ENCODE assay signal across 20 cellular contexts in the genomic region with DNA sequence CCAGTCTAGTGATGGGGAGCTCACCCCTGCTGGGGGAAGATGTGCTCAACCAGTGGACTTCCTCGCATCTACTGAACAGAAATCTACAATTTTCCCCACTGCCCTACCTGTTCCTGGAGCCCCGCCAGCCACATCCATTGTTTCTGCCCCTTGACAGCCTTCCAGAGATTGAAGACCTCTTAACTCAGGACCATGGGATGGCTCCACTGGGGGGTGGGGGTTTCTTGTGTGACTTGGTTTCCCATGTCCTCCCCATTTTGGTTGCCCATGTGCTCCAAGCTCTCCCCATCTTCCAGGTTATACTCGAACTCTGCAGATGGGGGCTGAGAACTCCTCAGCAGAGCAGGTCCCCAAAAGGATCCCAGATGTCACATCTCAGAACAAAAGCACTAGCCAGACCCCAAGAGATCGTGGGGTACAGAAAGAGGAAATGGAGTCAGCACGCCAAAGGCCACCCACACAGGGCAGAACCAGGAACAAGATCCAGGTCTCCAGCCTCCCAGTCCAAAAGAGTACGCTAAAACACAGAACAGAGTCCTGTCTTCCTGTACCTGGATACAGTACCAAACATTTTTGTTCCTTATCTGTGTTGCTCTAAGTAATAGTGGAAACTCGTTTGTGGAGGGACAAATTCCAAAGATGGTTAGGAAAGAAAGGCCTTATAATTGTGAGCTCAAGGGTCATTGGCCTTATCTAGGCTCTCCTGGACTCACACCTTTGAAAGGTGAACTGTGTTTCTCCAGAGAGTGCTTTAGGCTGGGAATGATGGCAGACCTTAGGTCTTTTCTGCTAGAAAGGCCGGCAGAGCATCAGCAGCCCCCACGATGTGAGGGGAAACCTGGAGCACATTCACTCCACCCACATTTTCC. TPM values are rescaled to one million over a fixed set of nuclear protein-coding genes. Genes with fewer than 3 reads are reported as not detected.
DNase-seq lines count a peak whose midpoint lies in the region; ATAC-seq, FAIRE-seq and TF ChIP-seq lines count a peak whose summit lies in the region.
"Had no signal": no experiment of that assay in that cellular context is flagged by ENCODE, and none has a peak within 500 bp of the region (broad histone marks: within the 10 kb centered on the region; RNA-seq: fewer than 3 reads in every experiment).

No MANE protein-coding gene starts in this region.

- no peak overlapping the region for H3K18ac ChIP-seq in H1 (ENCODE audit: extremely low read depth, low read length)

- no peak overlapping the region for H2BK12ac ChIP-seq in H1 (ENCODE audit: low read depth, low read length)

- ATAC-seq in GM18909 (IDR thresholded peaks at IDR 0.05; ENCODE audit: poor library complexity, unreplicated experiment) (no peak), HG03039 (IDR thresholded peaks at IDR 0.05; ENCODE audit: unreplicated experiment) (no peak)
- ATAC-seq: activated CD8-positive, alpha-beta T cell treated with anti-CD3 and anti-CD28 coated beads for 36 hours; pancreas had no signal

- H2AFZ ChIP-seq in H1 (ENCODE audit: low read length): no peak overlapping the region

- H3K27me3 ChIP-seq in H1 (replicated peaks in 1 of 4; ENCODE audit: control insufficient read depth in 3 of 4, extremely low read depth in 1 of 4, insufficient read depth in 3 of 4, low read length in 3 of 4) (no peaks in the 10 kb centered on the region), mucosa of rectum (ENCODE audit: control insufficient read depth in 2 of 2, insufficient read depth in 2 of 2, low read length in 2 of 2) (no peaks in the 10 kb centered on the region), transverse colon (no peaks in the 10 kb centered on the region)
- H3K27me3 ChIP-seq: pancreas had no signal

- CTCF ChIA-PET in H1 (lab: Charles Lee; ENCODE audit: partially characterized antibody): interaction anchor here (0.6 to 1.4 kb wide), 3 partner anchors 79 to 223 kb away, joined by 3 to 5 read pairs (median 3); partner anchors contain the start of gene TBC1D2

- H3K4ac ChIP-seq in H1 (replicated peaks; ENCODE audit: insufficient read length, low read depth, low read length): no peak overlapping the region

- H3K79me1 ChIP-seq in H1 (ENCODE audit: low read depth, low read length): no peaks in the 10 kb centered on the region; the same call in none of the 2 replicates

- no peak overlapping the region for H4K91ac ChIP-seq in H1 (replicated peaks; ENCODE audit: insufficient read length, low read length)

- H2BK120ac ChIP-seq in H1 (replicated peaks; ENCODE audit: low read depth, low read length): no peak overlapping the region

- TF ChIP-seq POLR2A in H1 (IDR thresholded peaks at IDR 0.05; ENCODE audit: control extremely low read depth in 1 of 2, low read depth in 2 of 2, low read length in 2 of 2) (no peak), transverse colon (IDR thresholded peaks at IDR 0.05) (no peak)

- no peaks in the 10 kb centered on the region for H3K23me2 ChIP-seq in H1 (ENCODE audit: low read depth, low read length)

- H3K4me3 ChIP-seq in H1 (ENCODE audit: extremely low read depth in 1 of 4, insufficient read depth in 2 of 4, low read depth in 3 of 4, low read length in 4 of 4) (no peak overlapping the region), mucosa of rectum (ENCODE audit: low read length in 2 of 2) (no peak overlapping the region), transverse colon (no peak overlapping the region)
- H3K4me3 ChIP-seq: pancreas had no signal

- in situ Hi-C loops in transverse colon (cut with MboI; ENCODE audit: low pct_ligation_motif_present in 1 of 4, low pct_unique_long_range_greater_than_20kb in 1 of 4, low sequenced_read_pairs in 3 of 4): loop anchor here in 1 of 4 donors (25.0 kb wide), 1 partner anchor 114 kb away; the partner anchor contains the start of gene NANS

- H3K9me3 ChIP-seq in H1 (ENCODE audit: insufficient read depth in 2 of 2, low read depth in 1 of 2, low read length in 1 of 2): no peaks in the 10 kb centered on the region
- no peaks in the 10 kb centered on the region for H3K9me3 ChIP-seq in mucosa of rectum (ENCODE audit: control insufficient read depth in 2 of 2, low read length in 2 of 2)
- H3K9me3 ChIP-seq in transverse colon: no peaks in the 10 kb centered on the region
- H3K9me3 ChIP-seq: pancreas had no signal

- no peak for TF ChIP-seq RAD21 in H1 (IDR thresholded peaks at IDR 0.05 in 1 of 2, conservative IDR thresholded peaks at IDR 0.05 in 1 of 2; ENCODE audit: low read depth in 2 of 2, low read length in 2 of 2)

- no peaks in the 10 kb centered on the region for H4K20me1 ChIP-seq in H1 (replicated peaks in 1 of 2; ENCODE audit: control insufficient read depth in 1 of 2, insufficient read depth in 2 of 2, low read length in 2 of 2)

- H3K14ac ChIP-seq in H1 (ENCODE audit: insufficient read length): no peak overlapping the region

- H3K79me2 ChIP-seq in H1 (ENCODE audit: control insufficient read depth in 1 of 2, insufficient read depth in 2 of 2, low read length in 2 of 2): peaks cover 0 to 9% of the 10 kb centered on the region in 2 experiments; a peak in 2 of 4 replicates

- no peak overlapping the region for H3K4me2 ChIP-seq in H1 (ENCODE audit: insufficient read depth in 1 of 2, low read depth in 2 of 2, low read length in 2 of 2)

- no peaks in the 10 kb centered on the region for H3K36me3 ChIP-seq in H1 (ENCODE audit: control insufficient read depth in 2 of 4, insufficient read depth in 4 of 4, low read length in 3 of 4)
- no peaks in the 10 kb centered on the region for H3K36me3 ChIP-seq in mucosa of rectum (ENCODE audit: control insufficient read depth in 2 of 2, insufficient read depth in 2 of 2, low read length in 2 of 2)
- no peaks in the 10 kb centered on the region for H3K36me3 ChIP-seq in transverse colon
- H3K36me3 ChIP-seq: pancreas had no signal

- TF ChIP-seq CTCF in H1 (IDR thresholded peaks at IDR 0.05; ENCODE audit: control extremely low read depth in 1 of 3, insufficient read depth in 1 of 3, low read depth in 1 of 3, low read length in 3 of 3): no peak
- no peak for TF ChIP-seq CTCF in transverse colon (IDR thresholded peaks at IDR 0.05)

- H3K23ac ChIP-seq in H1 (ENCODE audit: insufficient read length): no peak overlapping the region

- POLR2A ChIA-PET in H1 (lab: Charles Lee; ENCODE audit: partially characterized antibody): interaction anchor here (0.6 kb wide), 1 partner anchor 45 kb away, joined by 3 read pairs; no protein-coding TSS in a partner anchor

- no peak overlapping the region for H3K9ac ChIP-seq in H1 (replicated peaks in 1 of 4; ENCODE audit: extremely low read depth in 1 of 4, low read depth in 3 of 4, low read length in 3 of 4)
- H3K9ac ChIP-seq in mucosa of rectum (ENCODE audit: low read depth in 1 of 2, low read length in 2 of 2): no peak overlapping the region

- intact Hi-C loops in transverse colon (cut with DNase I; ENCODE audit: low total_unique reads): no loop called here

- H3K4me1 ChIP-seq in H1 (replicated peaks in 1 of 4; ENCODE audit: control insufficient read depth in 3 of 4, insufficient read depth in 4 of 4, low read length in 3 of 4) (peaks cover 7 to 14% (median 9%) of the 10 kb centered on the region in 4 experiments), mucosa of rectum (ENCODE audit: control insufficient read depth in 2 of 2, insufficient read depth in 2 of 2, low read length in 2 of 2) (peaks cover 11 to 15% of the 10 kb centered on the region in 2 donors), transverse colon (peaks cover 0 to 11% (median 4%) of the 10 kb centered on the region in 4 donors)
- H3K4me1 ChIP-seq: pancreas had no signal

- H2BK20ac ChIP-seq in H1 (ENCODE audit: low read length): 0 out of 2 replicates have a peak overlapping the region, but pooled peaks have one; percentile 61

- H3K56ac ChIP-seq in H1 (replicated peaks; ENCODE audit: insufficient read length, low read depth, low read length): no peak overlapping the region

- WGBS in H1 (ENCODE audit: extremely low coverage in 1 of 2, insufficient coverage in 1 of 2, insufficient read length in 1 of 2, insufficient replicate concordance in 2 of 2, low coverage in 1 of 2, low lambda C conversion rate in 2 of 2, missing lambda C conversion rate in 1 of 2), 2 experiments: 94% methylated on average over 9 of the region's 9 CpGs; no CpG with 5 or more reads in 1 of the 2 experiments
- 73 to 81% methylated on average over 5 to 9 of the region's 9 CpGs for WGBS in transverse colon (ENCODE audit: low coverage in 1 of 2), 2 donors

- no peak for FAIRE-seq in H1 (lab: Jason Lieb, UNC)
- FAIRE-seq: bronchial epithelial cell, GM19239, HTR-8/SVneo, islet of Langerhans, pancreas had no signal

- H2AK5ac ChIP-seq in H1 (ENCODE audit: low read depth, low read length): no peak overlapping the region; the same call in 1 of the 2 replicates

- no peak overlapping the region for H2BK15ac ChIP-seq in H1 (ENCODE audit: low read length)

- H4K8ac ChIP-seq in H1 (ENCODE audit: extremely low read depth, insufficient read depth, low read length): no peak overlapping the region

- H3K27ac ChIP-seq in H1 (ENCODE audit: low read depth, low read length) (no peak overlapping the region), mucosa of rectum (ENCODE audit: low read depth in 2 of 2, low read length in 2 of 2) (peak overlapping the region; percentile 23 to 59), transverse colon (peak overlapping the region; percentile 19 to 44 (median 39))
- H3K27ac ChIP-seq: pancreas had no signal

- DNase-seq in NCI-H69 (lab: John Stamatoyannopoulos, UW): peak; percentile 12
- DNase-seq in H1 (ENCODE audit: low read depth in 1 of 2, low spot score in 2 of 2): no peak
- DNase-seq in transverse colon: no peak
- DNase-seq in NCI-H1694 (lab: John Stamatoyannopoulos, UW): no peak
- DNase-seq: activated CD8-positive, alpha-beta T cell treated with anti-CD3 and anti-CD28 coated beads for 36 hours; activated naive CD4-positive, alpha-beta T cell treated with Interleukin-2 at 50 U/mL for 16 hours; amygdala; dermis blood vessel endothelial cell; mammary epithelial cell; NCI-H1694 treated with DMSO at 0.1 percent for 48 hours; NCI-H2227 treated with DMSO at 0.1 percent for 48 hours; NCI-H748 treated with DMSO at 0.1 percent for 48 hours; pancreas had no signal

- no peak overlapping the region for H2BK5ac ChIP-seq in H1 (ENCODE audit: low read depth, low read length)

- TF ChIP-seq EP300 in H1 (IDR thresholded peaks at IDR 0.05; ENCODE audit: borderline replicate concordance in 1 of 2, low read depth in 2 of 2, low read length in 2 of 2) (no peak), transverse colon (IDR thresholded peaks at IDR 0.05; ENCODE audit: low read depth) (no peak)

- H4K5ac ChIP-seq in H1 (ENCODE audit: insufficient read length, low read depth, low read length): no peak overlapping the region

RNA-seq across cellular contexts. Expression of gene CORO2A, which starts 15.8 kb away (rescaled TPM):
- total RNA-seq in H1 (2021; fragmentation: NEBNext Ultra II Directional; extraction: Animal tissue kit (Norgen Biotek cat#: 25700)): 26.2 and 27.9 TPM in 2 replicates
- 13.7 and 15.3 TPM in 2 replicates for polyA plus RNA-seq in H1 (2011; rRNA removed)
- polyA plus RNA-seq in H1 (2011; cell fraction: cytosol; rRNA removed): 17.8 TPM
- 10.6 TPM for polyA plus RNA-seq in H1 (2011; cell fraction: nucleus; rRNA removed)
- polyA plus RNA-seq in H1 (2012, experiment 1 of 2): 13.2 to 15.8 TPM (median 13.7 TPM) in 4 replicates
- 5.4 TPM for polyA plus RNA-seq in H1 (2012, experiment 2 of 2)
- polyA plus RNA-seq in H1 (2013, experiment 1 of 2): 25.8 TPM
- polyA plus RNA-seq in H1 (2013, experiment 2 of 2): 26.8 TPM
- polyA minus RNA-seq in H1 (2011; rRNA and poly(A)+ RNA removed): 26.1 and 31.3 TPM in 2 replicates
- 13.2 TPM for polyA minus RNA-seq in H1 (2011; cell fraction: cytosol; rRNA and poly(A)+ RNA removed)
- polyA minus RNA-seq in H1 (2011; cell fraction: nucleus; rRNA and poly(A)+ RNA removed): 8.3 TPM
- total RNA-seq in transverse colon: 10 to 100 TPM in 3 of 4 donors, 1 to 10 TPM in 1; 10.0 to 59.1 (median 47.1) TPM

RNA-seq across cellular contexts. Expression of gene TRIM14, which starts 57.6 kb away (rescaled TPM):
- total RNA-seq in H1 (2021; fragmentation: NEBNext Ultra II Directional; extraction: Animal tissue kit (Norgen Biotek cat#: 25700)): 18.7 and 19.4 TPM in 2 replicates
- polyA plus RNA-seq in H1 (2011; rRNA removed): 9.2 and 13.0 TPM in 2 replicates
- polyA plus RNA-seq in H1 (2011; cell fraction: cytosol; rRNA removed): 12.3 TPM
- polyA plus RNA-seq in H1 (2011; cell fraction: nucleus; rRNA removed): 16.2 TPM
- polyA plus RNA-seq in H1 (2012, experiment 1 of 2): 9.8 to 12.0 TPM (median 10.9 TPM) in 4 replicates
- polyA plus RNA-seq in H1 (2012, experiment 2 of 2): 7.7 TPM
- 10.8 TPM for polyA plus RNA-seq in H1 (2013, experiment 1 of 2)
- polyA plus RNA-seq in H1 (2013, experiment 2 of 2): 10.3 TPM
- polyA minus RNA-seq in H1 (2011; rRNA and poly(A)+ RNA removed): 7.6 and 7.7 TPM in 2 replicates
- polyA minus RNA-seq in H1 (2011; cell fraction: cytosol; rRNA and poly(A)+ RNA removed): 10.1 TPM
- 7.6 TPM for polyA minus RNA-seq in H1 (2011; cell fraction: nucleus; rRNA and poly(A)+ RNA removed)
- total RNA-seq in transverse colon: 10 to 100 TPM; 28.7 to 58.7 (median 53.8) TPM
